In genomic region chr18:57231846-57232245, GRCh38 we compare ENCODE assay signal across 20 cellular contexts.
"Had no signal": no experiment of that assay in that cellular context is flagged by ENCODE, and none has a peak within 500 bp of the region (broad histone marks: within the 10 kb centered on the region; RNA-seq: fewer than 3 reads in every experiment).

No MANE protein-coding gene starts in this region.

- DNase-seq: activated CD4-positive, alpha-beta memory T cell treated with anti-CD3 and anti-CD28 coated beads for 36 hours; activated CD4-positive, alpha-beta T cell treated with anti-CD3 and anti-CD28 coated beads for 48 hours; activated CD8-positive, alpha-beta memory T cell treated with anti-CD3 and anti-CD28 coated beads, Interleukin-2, amount 50 U/mL, for 4 hours; activated gamma-delta T cell treated with Interleukin-2 at 50 U/mL for 16 hours; activated naive CD8-positive, alpha-beta T cell treated with anti-CD3 and anti-CD28 coated beads, Interleukin-2, amount 50 U/mL, for 24 hours; activated T-cell treated with anti-CD3 and anti-CD28 coated beads, Interleukin-2, amount 50 U/mL, for 1 hour; effector memory CD4-positive, alpha-beta T cell; glutamatergic neuron; islet precursor cell; left ventricle myocardium inferior; naive B cell; nephron progenitor cell; retina; stimulated activated CD4-positive, alpha-beta T cell treated with anti-CD3 and anti-CD28 coated beads, Interleukin-12 subunit alpha, Interleukin-12 subunit beta, amount 100 ng/mL, for 4 hours; stimulated activated CD4-positive, alpha-beta T cell treated with anti-CD3 and anti-CD28 coated beads, Interleukin-4, amount 100 ng/mL, for 24 hours; T1000; WERI-Rb-1 had no signal

- ATAC-seq: activated CD4-positive, CD25-positive, alpha-beta regulatory T cell treated with anti-CD3 and anti-CD28 coated beads, Interleukin-2, amount 50 U/mL, for 24 hours; activated naive CD8-positive, alpha-beta T cell treated with anti-CD3 and anti-CD28 coated beads, Interleukin-2, amount 50 U/mL, for 24 hours; sciatic nerve; stimulated activated effector memory CD8-positive, alpha-beta T cell treated with anti-CD3 and anti-CD28 coated beads, Interleukin-12 subunit alpha, Interleukin-12 subunit beta, amount 100 ng/mL, for 72 hours had no signal
